ENCODE assay signal across 37 cellular contexts in genomic region chr12:26617513-26617912, GRCh38.
DNase-seq lines count a peak whose midpoint lies in the region; ATAC-seq, FAIRE-seq and TF ChIP-seq lines count a peak whose summit lies in the region.
"Had no signal": no experiment of that assay in that cellular context is flagged by ENCODE, and none has a peak within 500 bp of the region (broad histone marks: within the 10 kb centered on the region; RNA-seq: fewer than 3 reads in every experiment).

No MANE protein-coding gene starts in this region.

- H3K9me3 Mint-ChIP-seq in stimulated activated effector memory CD8-positive, alpha-beta T cell treated with anti-CD3 and anti-CD28 coated beads, Interleukin-12 subunit alpha, Interleukin-12 subunit beta, amount 100 ng/mL, for 72 hours, result no peaks in the 10 kb centered on the region
- H3K9me3 Mint-ChIP-seq: CD14-positive monocyte; CD4-positive, alpha-beta memory T cell; CD4-positive, alpha-beta T cell; CD4-positive, CD25-positive, alpha-beta regulatory T cell; CD8-positive, alpha-beta memory T cell; CD8-positive, alpha-beta T cell had no signal

- FAIRE-seq in HepG2 (lab: Jason Lieb, UNC) (no peak), K562 (lab: Jason Lieb, UNC) (no peak)
- FAIRE-seq: A204.1, D721Med had no signal

- in situ Hi-C loops in HepG2 (cut with HindIII; ENCODE audit: extremely low pct_ligation_motif_present, low pct_unique_long_range_greater_than_20kb) (no loop called here), K562 (cut with MboI) (no loop called here)

- BruUV-seq in HepG2 (replicated peaks; lab: Mats Ljungman, UMichigan) (no TSS peak), K562 (replicated peaks; lab: Mats Ljungman, UMichigan) (no TSS peak)

- no peak for DNase-seq in HepG2 (ENCODE audit: low spot score)
- no peak for DNase-seq in right lobe of liver
- DNase-seq in K562 (ENCODE audit: extremely low read depth in 1 of 4, low spot score in 3 of 4), result no peak
- DNase-seq in stimulated activated effector memory CD8-positive, alpha-beta T cell treated with anti-CD3 and anti-CD28 coated beads, Interleukin-12 subunit alpha, Interleukin-12 subunit beta, amount 100 ng/mL, for 72 hours (ENCODE audit: low spot score in 2 of 2), result no peak
- DNase-seq in NCI-H2171 treated with DMSO at 0.1 percent for 48 hours (lab: John Stamatoyannopoulos, UW), result no peak
- no peak for DNase-seq in NCI-H1417 (lab: John Stamatoyannopoulos, UW)
- DNase-seq in NCI-H1048 (lab: John Stamatoyannopoulos, UW), result no peak
- DNase-seq: 8988T; ACHN; AML-193; BE2C; C1 segment of cervical spinal cord; Caco-2; Calu3; CD4-positive, alpha-beta memory T cell; CD4-positive, alpha-beta T cell; CD4-positive, CD25-positive, alpha-beta regulatory T cell; CD8-positive, alpha-beta memory T cell; CD8-positive, alpha-beta T cell; COR-L47; DMS 273 treated with DMSO at 0.1 percent for 48 hours; DMS153; DMS53; DMS79; DMS79 treated with DMSO at 0.1 percent for 48 hours; DND-41; EL had no signal

- no peak overlapping the region for H3K4me2 ChIP-seq in HepG2 (ENCODE audit: low read depth, low read length)
- H3K4me2 ChIP-seq in K562 (ENCODE audit: insufficient read depth, low read length), result no peak overlapping the region
- H3K4me2 ChIP-seq: A549; BLaER1; BLaER1 treated with 17β-estradiol and CSF1 and Interleukin-3, amounts not matched to agents 10 nM and 100 nM had no signal

- H3K4me1 ChIP-seq in HepG2 (ENCODE audit: insufficient read depth, low read length) (no peaks in the 10 kb centered on the region), right lobe of liver (no peaks in the 10 kb centered on the region), HEK293 (ENCODE audit: control insufficient read depth, insufficient read depth, low read length) (no peaks in the 10 kb centered on the region), K562 (replicated peaks in 1 of 2; ENCODE audit: control insufficient read depth in 2 of 2, insufficient read depth in 2 of 2, low read length in 2 of 2) (no peaks in the 10 kb centered on the region; a peak in 1 of 5 replicates)
- H3K4me1 ChIP-seq: A549, BE2C had no signal

- TF ChIP-seq POLR2A in HepG2 (IDR thresholded peaks at IDR 0.05; ENCODE audit: insufficient read depth in 1 of 2, low read depth in 2 of 2, low read length in 2 of 2) (no peak), right lobe of liver (IDR thresholded peaks at IDR 0.05) (no peak), K562 (conservative IDR thresholded peaks at IDR 0.05) (no peak)

- TF ChIP-seq CTCF in HepG2 (CRISPR knock-in tag; IDR thresholded peaks at IDR 0.05) (no peak), right lobe of liver (IDR thresholded peaks at IDR 0.05) (no peak), HEK293 (tag by site-specific recombination; IDR thresholded peaks at IDR 0.05) (no peak), K562 (IDR thresholded peaks at IDR 0.05 in 2 of 3, conservative IDR thresholded peaks at IDR 0.05 in 1 of 3; ENCODE audit: insufficient read depth in 2 of 3, low read depth in 1 of 3, low read length in 3 of 3) (no peak)

- H3K36me3 ChIP-seq in HepG2 (replicated peaks in 1 of 2; ENCODE audit: control insufficient read depth in 1 of 2, insufficient read depth in 2 of 2, low read length in 2 of 2) (peaks cover 13 to 48% of the 10 kb centered on the region in 2 experiments), right lobe of liver (peaks cover 0 to 44% (median 4%) of the 10 kb centered on the region in 4 donors), HEK293 (ENCODE audit: control insufficient read depth in 2 of 2, insufficient read depth in 1 of 2, low read length in 2 of 2) (no peaks in the 10 kb centered on the region; a peak in 1 of 3 replicates), K562 (ENCODE audit: control insufficient read depth, insufficient read depth, low read length) (no peaks in the 10 kb centered on the region)
- H3K36me3 ChIP-seq: BE2C had no signal

- H3K9ac ChIP-seq in HepG2 (ENCODE audit: insufficient read depth, low read depth, low read length), result no peak overlapping the region
- no peak overlapping the region for H3K9ac ChIP-seq in K562 (ENCODE audit: insufficient read depth in 1 of 2, low read depth in 2 of 2, low read length in 2 of 2)
- H3K9ac ChIP-seq: BLaER1; BLaER1 treated with 17β-estradiol and CSF1 and Interleukin-3, amounts not matched to agents 10 nM and 100 nM had no signal

- POLR2A ChIA-PET in HepG2 (lab: Yijun Ruan, JAX), result no interaction called here
- POLR2A ChIA-PET in HEK293 (lab: Yijun Ruan, JAX), result no interaction called here
- POLR2A ChIA-PET in K562 (lab: Yijun Ruan, JAX), result interaction anchor here (1.2 kb wide), 1 partner anchor 10 kb away, joined by 3 read pairs; no protein-coding TSS in a partner anchor

- no peak overlapping the region for H2AFZ ChIP-seq in HepG2 (ENCODE audit: low read length)
- no peak overlapping the region for H2AFZ ChIP-seq in K562 (ENCODE audit: low read depth, low read length)

- 100% methylated on average over 1 of the region's 1 CpG for WGBS in HepG2 (ENCODE audit: low lambda C conversion rate)
- WGBS in right lobe of liver (ENCODE audit: insufficient coverage, low coverage, low lambda C conversion rate, missing lambda C conversion rate), result 80% methylated on average over 1 of the region's 1 CpG
- WGBS in K562 (ENCODE audit: insufficient coverage, low coverage, missing lambda C conversion rate), result 40% methylated on average over 1 of the region's 1 CpG

- TF ChIP-seq RAD21 in HepG2 (CRISPR knock-in tag; IDR thresholded peaks at IDR 0.05) (no peak), K562 (CRISPR knock-in tag; conservative IDR thresholded peaks at IDR 0.05 in 1 of 2, IDR thresholded peaks at IDR 0.05 in 1 of 2) (no peak)

- H3K9me3 ChIP-seq in HepG2 (ENCODE audit: low read length), result no peaks in the 10 kb centered on the region
- H3K9me3 ChIP-seq in right lobe of liver, result no peaks in the 10 kb centered on the region
- no peaks in the 10 kb centered on the region for H3K9me3 ChIP-seq in HEK293 (ENCODE audit: control insufficient read depth, insufficient read depth, low read depth, low read length)
- H3K9me3 ChIP-seq in K562 (replicated peaks; ENCODE audit: control insufficient read depth, insufficient read depth, low read depth, low read length), result no peaks in the 10 kb centered on the region
- H3K9me3 ChIP-seq: A549; BE2C; BLaER1; BLaER1 treated with 17β-estradiol and CSF1 and Interleukin-3, amounts not matched to agents 10 nM and 100 nM; Caco-2 had no signal

- no peak overlapping the region for H3K4me3 Mint-ChIP-seq in stimulated activated effector memory CD8-positive, alpha-beta T cell treated with anti-CD3 and anti-CD28 coated beads, Interleukin-12 subunit alpha, Interleukin-12 subunit beta, amount 100 ng/mL, for 72 hours
- H3K4me3 Mint-ChIP-seq: B cell; CD14-positive monocyte; CD4-positive, alpha-beta memory T cell; CD4-positive, alpha-beta T cell; CD4-positive, CD25-positive, alpha-beta regulatory T cell; CD8-positive, alpha-beta memory T cell; CD8-positive, alpha-beta T cell had no signal

- ATAC-seq in HepG2 (no peak), right lobe of liver (no peak), K562 (no peak)
- no peak for ATAC-seq in stimulated activated effector memory CD8-positive, alpha-beta T cell treated with anti-CD3 and anti-CD28 coated beads, Interleukin-12 subunit alpha, Interleukin-12 subunit beta, amount 100 ng/mL, for 72 hours
- ATAC-seq: A549; CD8-positive, alpha-beta T cell had no signal

- TF ChIP-seq EP300 in HepG2 (IDR thresholded peaks at IDR 0.05; ENCODE audit: low read depth in 2 of 2, low read length in 2 of 2) (no peak), HepG2 (CRISPR knock-in tag; IDR thresholded peaks at IDR 0.05; ENCODE audit: borderline replicate concordance) (no peak), K562 (IDR thresholded peaks at IDR 0.05; ENCODE audit: low read length) (no peak)

- no peaks in the 10 kb centered on the region for H3K4me1 Mint-ChIP-seq in stimulated activated effector memory CD8-positive, alpha-beta T cell treated with anti-CD3 and anti-CD28 coated beads, Interleukin-12 subunit alpha, Interleukin-12 subunit beta, amount 100 ng/mL, for 72 hours
- H3K4me1 Mint-ChIP-seq: B cell; CD14-positive monocyte; CD4-positive, alpha-beta memory T cell; CD8-positive, alpha-beta memory T cell had no signal

- no peaks in the 10 kb centered on the region for H3K27me3 ChIP-seq in HepG2 (ENCODE audit: control insufficient read depth in 1 of 2, insufficient read depth in 2 of 2, low read length in 2 of 2)
- H3K27me3 ChIP-seq in right lobe of liver, result no peaks in the 10 kb centered on the region
- H3K27me3 ChIP-seq in K562 (ENCODE audit: control insufficient read depth in 2 of 2, insufficient read depth in 2 of 2, low read length in 2 of 2), result no peaks in the 10 kb centered on the region
- H3K27me3 ChIP-seq: BE2C; BLaER1; BLaER1 treated with 17β-estradiol and CSF1 and Interleukin-3, amounts not matched to agents 10 nM and 100 nM had no signal

- H3K27ac ChIP-seq in HepG2 (ENCODE audit: extremely low read length, insufficient read depth, low read length) (no peak overlapping the region), right lobe of liver (no peak overlapping the region), HEK293 (ENCODE audit: extremely low read depth, low read depth, low read length) (no peak overlapping the region), K562 (ENCODE audit: extremely low read depth, low read depth, low read length) (no peak overlapping the region)
- H3K27ac ChIP-seq: 22Rv1; A549; BLaER1; BLaER1 treated with 17β-estradiol and CSF1 and Interleukin-3, amounts not matched to agents 10 nM and 100 nM; C4-2B had no signal

- H4K20me1 ChIP-seq in HepG2 (ENCODE audit: insufficient read depth, low read length) (no peaks in the 10 kb centered on the region), K562 (replicated peaks; ENCODE audit: control insufficient read depth, insufficient read depth, low read length) (no peaks in the 10 kb centered on the region)
- H4K20me1 ChIP-seq: BLaER1; BLaER1 treated with 17β-estradiol and CSF1 and Interleukin-3, amounts not matched to agents 10 nM and 100 nM had no signal

- H3K4me3 ChIP-seq in HepG2 (replicated peaks in 1 of 3; ENCODE audit: insufficient read depth in 1 of 3, low read depth in 2 of 3, low read length in 3 of 3), result no peak overlapping the region
- H3K4me3 ChIP-seq in right lobe of liver, result no peak overlapping the region
- no peak overlapping the region for H3K4me3 ChIP-seq in HEK293 (ENCODE audit: low read depth, low read length)
- H3K4me3 ChIP-seq in K562, result no peak overlapping the region
- H3K4me3 ChIP-seq: A549; BLaER1; BLaER1 treated with 17β-estradiol and CSF1 and Interleukin-3, amounts not matched to agents 10 nM and 100 nM had no signal

- H3K27ac Mint-ChIP-seq in stimulated activated effector memory CD8-positive, alpha-beta T cell treated with anti-CD3 and anti-CD28 coated beads, Interleukin-12 subunit alpha, Interleukin-12 subunit beta, amount 100 ng/mL, for 72 hours, result peak overlapping the region; percentile 73
- H3K27ac Mint-ChIP-seq: B cell; CD14-positive monocyte; CD4-positive, alpha-beta T cell; CD4-positive, CD25-positive, alpha-beta regulatory T cell; CD8-positive, alpha-beta memory T cell; CD8-positive, alpha-beta T cell had no signal

- intact Hi-C loops in HepG2 (cut with micrococcal nuclease; ENCODE audit: unreplicated experiment), result no loop called here
- intact Hi-C loops in right lobe of liver (cut with DNase I), result no loop called here
- intact Hi-C loops in K562 (cut with micrococcal nuclease), result no loop called here

- H3K79me2 ChIP-seq in HepG2 (ENCODE audit: insufficient read depth, low read length) (no peaks in the 10 kb centered on the region), K562 (ENCODE audit: control insufficient read depth, insufficient read depth, low read length) (no peaks in the 10 kb centered on the region)

- H3K9me1 ChIP-seq in K562 (ENCODE audit: control insufficient read depth, insufficient read depth, low read length), result no peaks in the 10 kb centered on the region

- peaks cover 43% of the 10 kb centered on the region for H3K36me3 Mint-ChIP-seq in stimulated activated effector memory CD8-positive, alpha-beta T cell treated with anti-CD3 and anti-CD28 coated beads, Interleukin-12 subunit alpha, Interleukin-12 subunit beta, amount 100 ng/mL, for 72 hours

- CTCF ChIA-PET in HepG2 (lab: Yijun Ruan, JAX; ENCODE audit: low intra/inter-chr PET ratio, low total read pairs), result no interaction called here
- CTCF ChIA-PET in HEK293 (lab: Yijun Ruan, JAX), result no interaction called here
- CTCF ChIA-PET in K562 (lab: Yijun Ruan, JAX; ENCODE audit: low intra/inter-chr PET ratio), result no interaction called here

Comparison
In these comparisons a context has a peak if more than half of its experiments do, and no peak if none do; other contexts are left out.
1. Of the 241 proteins assayed by ChIP-seq in both HepG2 and K562: peak only in HepG2: HNRNPK; only in K562: PCBP2 and ZNF512; in both: none; in neither: 238.